Comparison of ENCODE assay signal across 1 cellular context in the genomic region with DNA sequence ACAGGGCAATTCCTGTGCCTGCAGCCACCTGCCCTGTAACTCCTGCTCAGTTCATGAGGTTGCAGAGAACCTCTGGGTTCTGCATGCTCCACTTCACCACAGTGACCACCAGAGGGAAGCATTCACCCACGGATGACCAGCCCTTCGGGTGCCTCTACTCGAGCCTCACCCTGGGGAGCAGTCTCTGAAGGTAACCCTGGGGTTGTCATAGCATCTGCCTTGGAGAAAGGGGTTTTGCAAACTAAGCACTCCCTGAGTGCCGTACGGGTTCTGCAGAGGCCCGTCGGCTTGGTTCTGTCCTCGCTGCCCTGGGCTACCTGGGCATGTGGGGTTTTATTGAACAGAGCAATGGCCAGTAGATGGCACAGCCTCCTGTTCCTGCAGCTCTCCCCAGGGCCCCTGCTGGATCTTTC.
A peak's percentile ranks its signal among the peaks of the same experiment; 100 is the strongest.
TF ChIP-seq lines count a peak whose summit lies in the region.

No MANE protein-coding gene starts in this region.

TF ChIP-seq in HepG2, 621 proteins besides CTCF, POLR2A, EP300 and RAD21 (continued from another document):
- TF ChIP-seq, protein P1, sequence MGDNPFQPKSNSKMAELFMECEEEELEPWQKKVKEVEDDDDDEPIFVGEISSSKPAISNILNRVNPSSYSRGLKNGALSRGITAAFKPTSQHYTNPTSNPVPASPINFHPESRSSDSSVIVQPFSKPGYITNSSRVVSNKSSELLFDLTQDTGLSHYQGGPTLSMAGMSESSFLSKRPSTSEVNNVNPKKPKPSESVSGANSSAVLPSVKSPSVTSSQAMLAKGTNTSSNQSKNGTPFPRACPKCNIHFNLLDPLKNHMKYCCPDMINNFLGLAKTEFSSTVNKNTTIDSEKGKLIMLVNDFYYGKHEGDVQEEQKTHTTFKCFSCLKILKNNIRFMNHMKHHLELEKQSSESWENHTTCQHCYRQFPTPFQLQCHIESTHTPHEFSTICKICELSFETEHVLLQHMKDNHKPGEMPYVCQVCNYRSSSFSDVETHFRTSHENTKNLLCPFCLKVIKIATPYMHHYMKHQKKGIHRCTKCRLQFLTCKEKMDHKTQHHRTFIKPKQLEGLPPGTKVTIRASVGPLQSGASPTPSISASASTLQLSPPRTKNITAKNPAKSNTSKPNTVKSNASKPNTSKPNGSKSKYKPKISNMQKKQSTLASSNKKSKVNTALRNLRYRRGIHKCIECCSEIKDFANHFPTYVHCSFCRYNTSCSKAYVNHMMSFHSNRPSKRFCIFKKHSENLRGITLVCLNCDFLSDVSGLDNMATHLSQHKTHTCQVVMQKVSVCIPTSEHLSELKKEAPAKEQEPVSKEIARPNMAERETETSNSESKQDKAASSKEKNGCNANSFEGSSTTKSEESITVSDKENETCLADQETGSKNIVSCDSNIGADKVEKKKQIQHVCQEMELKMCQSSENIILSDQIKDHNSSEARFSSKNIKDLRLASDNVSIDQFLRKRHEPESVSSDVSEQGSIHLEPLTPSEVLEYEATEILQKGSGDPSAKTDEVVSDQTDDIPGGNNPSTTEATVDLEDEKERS (CRISPR knock-in tag; IDR thresholded peaks at IDR 0.05), result no peak
- TF ChIP-seq ZNF136 (CRISPR knock-in tag; IDR thresholded peaks at IDR 0.05; ENCODE audit: low read depth), result no peak
- TF ChIP-seq RNF2 (conservative IDR thresholded peaks at IDR 0.05; ENCODE audit: low read depth), result no peak; the same call in 1 of the 2 replicates
- 0 out of 2 replicates have a peak, but pooled peaks have one; percentile 27 for TF ChIP-seq ZNF839 (CRISPR knock-in tag; IDR thresholded peaks at IDR 0.05; ENCODE audit: borderline replicate concordance)
- TF ChIP-seq EED (CRISPR knock-in tag; IDR thresholded peaks at IDR 0.05), result no peak
- no peak for TF ChIP-seq ZZZ3 (CRISPR knock-in tag; IDR thresholded peaks at IDR 0.05; ENCODE audit: borderline replicate concordance)
- 0 out of 2 replicates have a peak, but pooled peaks have one; percentile 46 for TF ChIP-seq TGIF2 (CRISPR knock-in tag; IDR thresholded peaks at IDR 0.05)
- TF ChIP-seq EHMT2 (IDR thresholded peaks at IDR 0.05; ENCODE audit: borderline replicate concordance, low read depth, low read length), result no peak
- 0 out of 2 replicates have a peak, but pooled peaks have one; percentile 49 for TF ChIP-seq SPEN (CRISPR knock-in tag; IDR thresholded peaks at IDR 0.05; ENCODE audit: low read depth)
- TF ChIP-seq ARID2 (CRISPR knock-in tag; IDR thresholded peaks at IDR 0.05; ENCODE audit: borderline replicate concordance), result no peak
- TF ChIP-seq, protein P2, sequence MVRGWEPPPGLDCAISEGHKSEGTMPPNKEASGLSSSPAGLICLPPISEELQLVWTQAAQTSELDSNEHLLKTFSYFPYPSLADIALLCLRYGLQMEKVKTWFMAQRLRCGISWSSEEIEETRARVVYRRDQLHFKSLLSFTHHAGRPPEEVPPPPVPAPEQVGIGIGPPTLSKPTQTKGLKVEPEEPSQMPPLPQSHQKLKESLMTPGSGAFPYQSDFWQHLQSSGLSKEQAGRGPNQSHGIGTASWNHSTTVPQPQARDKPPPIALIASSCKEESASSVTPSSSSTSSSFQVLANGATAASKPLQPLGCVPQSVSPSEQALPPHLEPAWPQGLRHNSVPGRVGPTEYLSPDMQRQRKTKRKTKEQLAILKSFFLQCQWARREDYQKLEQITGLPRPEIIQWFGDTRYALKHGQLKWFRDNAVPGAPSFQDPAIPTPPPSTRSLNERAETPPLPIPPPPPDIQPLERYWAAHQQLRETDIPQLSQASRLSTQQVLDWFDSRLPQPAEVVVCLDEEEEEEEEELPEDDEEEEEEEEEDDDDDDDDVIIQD (CRISPR knock-in tag; IDR thresholded peaks at IDR 0.05; ENCODE audit: low read depth), result no peak
- TF ChIP-seq SRY (CRISPR knock-in tag; IDR thresholded peaks at IDR 0.05), result peak; percentile 52; the same call in 1 of the 2 replicates
- TF ChIP-seq SCMH1 (CRISPR knock-in tag; IDR thresholded peaks at IDR 0.05; ENCODE audit: borderline replicate concordance), result no peak
- no peak for TF ChIP-seq ZNF816 (CRISPR knock-in tag; IDR thresholded peaks at IDR 0.05; ENCODE audit: borderline replicate concordance)
- 0 out of 2 replicates have a peak, but pooled peaks have one; percentile 32 for TF ChIP-seq TSC22D2 (CRISPR knock-in tag; IDR thresholded peaks at IDR 0.05; ENCODE audit: borderline replicate concordance)
- TF ChIP-seq, protein P3, sequence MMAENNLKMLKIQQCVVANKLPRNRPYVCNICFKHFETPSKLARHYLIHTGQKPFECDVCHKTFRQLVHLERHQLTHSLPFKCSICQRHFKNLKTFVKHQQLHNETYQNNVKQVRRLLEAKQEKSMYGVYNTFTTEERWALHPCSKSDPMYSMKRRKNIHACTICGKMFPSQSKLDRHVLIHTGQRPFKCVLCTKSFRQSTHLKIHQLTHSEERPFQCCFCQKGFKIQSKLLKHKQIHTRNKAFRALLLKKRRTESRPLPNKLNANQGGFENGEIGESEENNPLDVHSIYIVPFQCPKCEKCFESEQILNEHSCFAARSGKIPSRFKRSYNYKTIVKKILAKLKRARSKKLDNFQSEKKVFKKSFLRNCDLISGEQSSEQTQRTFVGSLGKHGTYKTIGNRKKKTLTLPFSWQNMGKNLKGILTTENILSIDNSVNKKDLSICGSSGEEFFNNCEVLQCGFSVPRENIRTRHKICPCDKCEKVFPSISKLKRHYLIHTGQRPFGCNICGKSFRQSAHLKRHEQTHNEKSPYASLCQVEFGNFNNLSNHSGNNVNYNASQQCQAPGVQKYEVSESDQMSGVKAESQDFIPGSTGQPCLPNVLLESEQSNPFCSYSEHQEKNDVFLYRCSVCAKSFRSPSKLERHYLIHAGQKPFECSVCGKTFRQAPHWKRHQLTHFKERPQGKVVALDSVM (CRISPR knock-in tag; IDR thresholded peaks at IDR 0.05), result no peak
- TF ChIP-seq ISX (CRISPR knock-in tag; conservative IDR thresholded peaks at IDR 0.05), result no peak
- TF ChIP-seq, protein P4, sequence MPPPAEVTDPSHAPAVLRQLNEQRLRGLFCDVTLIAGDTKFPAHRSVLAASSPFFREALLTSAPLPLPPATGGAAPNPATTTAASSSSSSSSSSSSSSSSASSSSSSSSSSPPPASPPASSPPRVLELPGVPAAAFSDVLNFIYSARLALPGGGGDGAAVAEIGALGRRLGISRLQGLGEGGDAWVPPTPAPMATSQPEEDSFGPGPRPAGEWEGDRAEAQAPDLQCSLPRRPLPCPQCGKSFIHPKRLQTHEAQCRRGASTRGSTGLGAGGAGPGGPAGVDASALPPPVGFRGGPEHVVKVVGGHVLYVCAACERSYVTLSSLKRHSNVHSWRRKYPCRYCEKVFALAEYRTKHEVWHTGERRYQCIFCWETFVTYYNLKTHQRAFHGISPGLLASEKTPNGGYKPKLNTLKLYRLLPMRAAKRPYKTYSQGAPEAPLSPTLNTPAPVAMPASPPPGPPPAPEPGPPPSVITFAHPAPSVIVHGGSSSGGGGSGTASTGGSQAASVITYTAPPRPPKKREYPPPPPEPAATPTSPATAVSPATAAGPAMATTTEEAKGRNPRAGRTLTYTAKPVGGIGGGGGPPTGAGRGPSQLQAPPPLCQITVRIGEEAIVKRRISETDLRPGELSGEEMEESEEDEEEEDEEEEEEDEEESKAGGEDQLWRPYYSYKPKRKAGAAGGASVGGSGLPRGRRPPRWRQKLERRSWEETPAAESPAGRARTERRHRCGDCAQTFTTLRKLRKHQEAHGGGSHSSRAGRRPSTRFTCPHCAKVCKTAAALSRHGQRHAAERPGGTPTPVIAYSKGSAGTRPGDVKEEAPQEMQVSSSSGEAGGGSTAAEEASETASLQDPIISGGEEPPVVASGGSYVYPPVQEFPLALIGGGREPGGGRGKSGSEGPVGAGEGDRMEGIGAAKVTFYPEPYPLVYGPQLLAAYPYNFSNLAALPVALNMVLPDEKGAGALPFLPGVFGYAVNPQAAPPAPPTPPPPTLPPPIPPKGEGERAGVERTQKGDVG (CRISPR knock-in tag; IDR thresholded peaks at IDR 0.05; ENCODE audit: borderline replicate concordance), result no peak
- TF ChIP-seq WIZ (CRISPR knock-in tag; IDR thresholded peaks at IDR 0.05), result no peak
- 0 out of 2 replicates have a peak, but pooled peaks have one; percentile 42 for TF ChIP-seq SMAD1 (CRISPR knock-in tag; IDR thresholded peaks at IDR 0.05; ENCODE audit: borderline replicate concordance, low read depth)
